26 cellular contexts compared by ENCODE assay signal in genomic region chr2:124171472-124172063, GRCh38.
"Had no signal": no experiment of that assay in that cellular context is flagged by ENCODE, and none has a peak within 500 bp of the region (broad histone marks: within the 10 kb centered on the region; RNA-seq: fewer than 3 reads in every experiment).

No MANE protein-coding gene starts in this region.

- H3K27ac ChIP-seq: stomach, suprapubic skin, testis, thoracic aorta, thyroid gland, tibial artery, tibial nerve, transverse colon, upper lobe of left lung, upper lobe of right lung, uterus, vagina had no signal

- DNase-seq: stimulated activated CD4-positive, alpha-beta T cell treated with anti-CD3 and anti-CD28 coated beads, Interleukin-2, amount 100 ng/mL, for 48 hours; stimulated activated CD4-positive, alpha-beta T cell treated with anti-CD3 and anti-CD28 coated beads, Interleukin-4, amount 100 ng/mL, for 1 hour; stimulated activated CD4-positive, alpha-beta T cell treated with anti-CD3 and anti-CD28 coated beads, Interleukin-4, amount 100 ng/mL, for 24 hours; stimulated activated CD4-positive, alpha-beta T cell treated with anti-CD3 and anti-CD28 coated beads, Interleukin-4, amount 100 ng/mL, for 4 hours; stimulated activated CD8-positive, alpha-beta memory T cell treated with anti-CD3 and anti-CD28 coated beads, Interleukin-4, amount 100 ng/mL, for 48 hours; stimulated activated naive B cell treated with anti-CD40 and anti-IgM and Interleukin-4, amounts not matched to agents 10 μg/mL and 1 μg/mL and 100 μg/mL, for 72 hours; stimulated activated naive CD4-positive, alpha-beta T cell; stimulated activated naive CD4-positive, alpha-beta T cell treated with Interleukin-2 at 50 U/mL for 16 hours; stimulated activated naive CD8-positive, alpha-beta T cell treated with anti-CD3 and anti-CD28 coated beads, Interleukin-15, amount 100 ng/mL, for 72 hours; stimulated activated naive CD8-positive, alpha-beta T cell treated with anti-CD3 and anti-CD28 coated beads, Interleukin-15, Interleukin-2, amounts not matched to agents 100 U/mL and 50 U/mL, for 24 hours; stomach; substantia nigra; testis; thyroid gland; tibial artery; transverse colon; trophoblast cell; upper lobe of left lung; upper lobe of right lung; uterus had no signal

- H3K9me3 ChIP-seq: suprapubic skin, testis, thoracic aorta, thyroid gland, tibial artery, tibial nerve, transverse colon, upper lobe of right lung, uterus, vagina had no signal

- H3K4me3 ChIP-seq: stomach, suprapubic skin, testis, thoracic aorta, thyroid gland, tibial artery, tibial nerve, transverse colon, upper lobe of left lung, upper lobe of right lung, uterus, vagina had no signal

- ATAC-seq: stimulated activated effector memory CD8-positive, alpha-beta T cell treated with anti-CD3 and anti-CD28 coated beads, Interleukin-12 subunit alpha, Interleukin-12 subunit beta, amount 100 ng/mL, for 72 hours; stimulated activated memory B cell treated with anti-CD40 and anti-IgM and Interleukin-4, amounts not matched to agents 10 μg/mL and 1 μg/mL and 100 μg/mL, for 72 hours; stimulated activated naive B cell treated with anti-CD40 and anti-IgM and Interleukin-4, amounts not matched to agents 10 μg/mL and 1 μg/mL and 100 μg/mL, for 72 hours; stimulated activated naive CD8-positive, alpha-beta T cell treated with anti-CD3 and anti-CD28 coated beads, Interleukin-15, amount 100 ng/mL, for 72 hours; stimulated activated naive CD8-positive, alpha-beta T cell treated with anti-CD3 and anti-CD28 coated beads, Interleukin-15, Interleukin-2, amounts not matched to agents 100 U/mL and 50 U/mL, for 24 hours; upper lobe of right lung had no signal

- H3K27me3 ChIP-seq: stomach, suprapubic skin, testis, thyroid gland, tibial artery, tibial nerve, transverse colon, upper lobe of left lung, upper lobe of right lung, uterus, vagina had no signal

- H3K4me1 ChIP-seq: stomach, suprapubic skin, testis, thyroid gland, tibial artery, transverse colon, upper lobe of left lung, upper lobe of right lung, uterus, vagina had no signal
